Comparison of ENCODE assay signal across 18 cellular contexts in genomic region chr17:33330877-33331276, GRCh38. TPM values are rescaled to one million over a fixed set of nuclear protein-coding genes. Genes with fewer than 3 reads are reported as not detected.
A peak's percentile ranks its signal among the peaks of the same experiment; 100 is the strongest.
DNase-seq lines count a peak whose midpoint lies in the region; ATAC-seq and TF ChIP-seq lines count a peak whose summit lies in the region.
"Had no signal": no experiment of that assay in that cellular context is flagged by ENCODE, and none has a peak within 500 bp of the region (broad histone marks: within the 10 kb centered on the region; RNA-seq: fewer than 3 reads in every experiment).

No MANE protein-coding gene starts in this region.

- no peaks in the 10 kb centered on the region for H3K36me3 ChIP-seq in A673 (ENCODE audit: insufficient read depth, low read length, poor library complexity, severe bottlenecking)
- H3K36me3 ChIP-seq in HEK293 (ENCODE audit: control insufficient read depth in 2 of 2, insufficient read depth in 1 of 2, low read length in 2 of 2), result no peaks in the 10 kb centered on the region
- H3K36me3 ChIP-seq: BE2C had no signal

- H3K27ac ChIP-seq in A673 (ENCODE audit: low read depth, low read length, poor library complexity, severe bottlenecking) (no peak overlapping the region), HEK293 (ENCODE audit: extremely low read depth, low read depth, low read length) (no peak overlapping the region)

- no peaks in the 10 kb centered on the region for H3K4me1 Mint-ChIP-seq in endothelial cell (ENCODE audit: unreplicated experiment)
- H3K4me1 Mint-ChIP-seq: CD14-positive monocyte had no signal

- H3K4me3 Mint-ChIP-seq in endothelial cell (ENCODE audit: unreplicated experiment), result no peak overlapping the region
- H3K4me3 Mint-ChIP-seq: CD14-positive monocyte; CD8-positive, alpha-beta T cell; GM23338 had no signal

- ATAC-seq in GM21529 (IDR thresholded peaks at IDR 0.05; ENCODE audit: unreplicated experiment), result no peak
- ATAC-seq: CD8-positive, alpha-beta T cell; GM23338; K562 had no signal

- no peaks in the 10 kb centered on the region for H3K9me3 Mint-ChIP-seq in endothelial cell (ENCODE audit: unreplicated experiment)
- H3K9me3 Mint-ChIP-seq: CD8-positive, alpha-beta T cell had no signal

- TF ChIP-seq CTCF in A673 (conservative IDR thresholded peaks at IDR 0.05; ENCODE audit: low read depth, low read length), result 0 out of 2 replicates have a peak, but pooled peaks have one; percentile 12
- TF ChIP-seq CTCF in HEK293 (tag by site-specific recombination; IDR thresholded peaks at IDR 0.05), result no peak
- no peak for TF ChIP-seq CTCF in endothelial cell (IDR thresholded peaks at IDR 0.05; ENCODE audit: unreplicated experiment)

- H3K4me1 ChIP-seq in A673 (ENCODE audit: insufficient read depth, low read length, poor library complexity, severe bottlenecking) (no peaks in the 10 kb centered on the region), HEK293 (ENCODE audit: control insufficient read depth, insufficient read depth, low read length) (no peaks in the 10 kb centered on the region)
- H3K4me1 ChIP-seq: BE2C had no signal

- CTCF ChIA-PET in A673 (lab: Charles Lee) (no interaction called here), HEK293 (lab: Yijun Ruan, JAX) (interaction anchor here (1.2 kb wide), 1 partner anchor 292 kb away, joined by 7 read pairs; no protein-coding TSS in a partner anchor)

- H3K27me3 Mint-ChIP-seq in endothelial cell (ENCODE audit: unreplicated experiment), result no peaks in the 10 kb centered on the region

- intact Hi-C loops in A673 (cut with micrococcal nuclease; ENCODE audit: unreplicated experiment), result no loop called here

- DNase-seq in NCI-H82 (lab: John Stamatoyannopoulos, UW), result peak; percentile 6
- DNase-seq in NCI-H82 treated with DMSO at 0.1 percent for 48 hours (lab: John Stamatoyannopoulos, UW; ENCODE audit: unreplicated experiment), result no peak
- DNase-seq in A673 (ENCODE audit: low spot score), result no peak
- peak; percentile 18 for DNase-seq in RKO (ENCODE audit: low spot score)
- DNase-seq in GM19240 (ENCODE audit: insufficient read length, low spot score), result no peak
- no peak for DNase-seq in endothelial cell (ENCODE audit: low spot score)
- DNase-seq: BE2C; CD8-positive, alpha-beta T cell; COR-L47; DMS53; GF-D8; H7 had no signal

- no peak overlapping the region for H3K27ac Mint-ChIP-seq in endothelial cell (ENCODE audit: unreplicated experiment)
- H3K27ac Mint-ChIP-seq: CD14-positive monocyte; CD8-positive, alpha-beta T cell; GM23338 had no signal

- no TSS peak for BruUV-seq in A673 (replicated peaks; lab: Mats Ljungman, UMichigan)

- H3K4me3 ChIP-seq in A673 (ENCODE audit: low read depth, low read length, poor library complexity, severe bottlenecking) (no peak overlapping the region), HEK293 (ENCODE audit: low read depth, low read length) (no peak overlapping the region)
- H3K4me3 ChIP-seq: GM23338, K562 had no signal

- no peaks in the 10 kb centered on the region for H3K27me3 ChIP-seq in A673 (replicated peaks; ENCODE audit: insufficient read depth, low read depth, low read length, poor library complexity)
- H3K27me3 ChIP-seq: BE2C had no signal

- H3K9me3 ChIP-seq in A673 (ENCODE audit: low read depth, low read length, poor library complexity, severe bottlenecking) (no peaks in the 10 kb centered on the region), HEK293 (ENCODE audit: control insufficient read depth, insufficient read depth, low read depth, low read length) (no peaks in the 10 kb centered on the region)
- H3K9me3 ChIP-seq: BE2C had no signal

- no peaks in the 10 kb centered on the region for H3K36me3 Mint-ChIP-seq in endothelial cell (ENCODE audit: low read depth, unreplicated experiment)
- H3K36me3 Mint-ChIP-seq: CD14-positive monocyte; CD8-positive, alpha-beta T cell had no signal

- POLR2A ChIA-PET in A673 (lab: Charles Lee; ENCODE audit: low non-redundant PET), result no interaction called here
- POLR2A ChIA-PET in HEK293 (lab: Yijun Ruan, JAX), result no interaction called here

TF ChIP-seq in HEK293, 187 proteins besides CTCF, POLR2A, EP300 and RAD21:
- TF ChIP-seq HOXC10 (CRISPR knock-in tag; IDR thresholded peaks at IDR 0.05) (no peak), ZNF549 (tag by site-specific recombination; IDR thresholded peaks at IDR 0.05) (peak; percentile 65; the same call in 1 of the 2 replicates), GLIS2 (tag by site-specific recombination; IDR thresholded peaks at IDR 0.05) (no peak)

RNA-seq across cellular contexts. Expression of gene ASIC2, which starts 37.8 kb away (rescaled TPM):
- 8.6 and 13.0 TPM in 2 replicates for total RNA-seq in A673 (2021)
- not detected for total RNA-seq in endothelial cell (ENCODE audit: unreplicated experiment)
- total RNA-seq: A172; CD8-positive, alpha-beta T cell; K562 had no signal

Comparison
In these comparisons a context has a peak if more than half of its experiments do, and no peak if none do; other contexts are left out.
1. DNase-seq: peak in NCI-H82 (single experiment) and RKO (single experiment); none in NCI-H82 treated with DMSO at 0.1 percent for 48 hours (single experiment), A673 (single experiment), GM19240 (single experiment) and endothelial cell (single experiment).